Comparison of ENCODE assay signal across 8 cellular contexts in genomic region chr11:910589-911030, GRCh38. TPM values are rescaled to one million over a fixed set of nuclear protein-coding genes. Genes with fewer than 3 reads are reported as not detected.
DNase-seq lines count a peak whose midpoint lies in the region; ATAC-seq, FAIRE-seq and TF ChIP-seq lines count a peak whose summit lies in the region.

TSS of gene CHID1 (minus strand) at chr11:910810. CDS start at chr11:904816, 5,994 bp downstream.

- H3K27ac Mint-ChIP-seq in CD14-positive monocyte = peak within 1 kb of the TSS; percentile 69 to 92 (median 83)

- H3K23ac ChIP-seq in H1 (ENCODE audit: insufficient read length) (no peak within 1 kb of the TSS), mesendoderm (ENCODE audit: low read length) (peak within 1 kb of the TSS; percentile 57)

- H3K18ac ChIP-seq in H1 (ENCODE audit: extremely low read depth, low read length) (peak within 1 kb of the TSS; percentile 93), mesendoderm (ENCODE audit: low read length) (peak within 1 kb of the TSS; percentile 89)

- H2AK5ac ChIP-seq in H1 (ENCODE audit: low read depth, low read length) = no peak within 1 kb of the TSS
- H2AK5ac ChIP-seq in mesendoderm (ENCODE audit: low read length) = peak within 1 kb of the TSS; percentile 43

- peak within 1 kb of the TSS; percentile 85; the same call in 1 of the 2 replicates for H3K27ac ChIP-seq in H1 (ENCODE audit: low read depth, low read length)
- H3K27ac ChIP-seq in mesendoderm (ENCODE audit: low read depth, low read length) = peak within 1 kb of the TSS; percentile 92

- TF ChIP-seq POLR2A in H1 (IDR thresholded peaks at IDR 0.05; ENCODE audit: control extremely low read depth in 1 of 2, low read depth in 2 of 2, low read length in 2 of 2) = peak in 1 of 2 experiments; percentile 33; a peak in 2 of 3 replicates

- H3K36me3 Mint-ChIP-seq in CD14-positive monocyte = peaks cover 3 to 7% of the 10 kb centered on the region in 2 donors

- peak within 1 kb of the TSS; percentile 87; the same call in 1 of the 2 replicates for H2BK5ac ChIP-seq in H1 (ENCODE audit: low read depth, low read length)
- H2BK5ac ChIP-seq in mesendoderm (ENCODE audit: low read length) = peak within 1 kb of the TSS; percentile 41

- peak within 1 kb of the TSS; percentile 84 for H4K91ac ChIP-seq in H1 (replicated peaks; ENCODE audit: insufficient read length, low read length)

- no peak for TF ChIP-seq RAD21 in H1 (IDR thresholded peaks at IDR 0.05 in 1 of 2, conservative IDR thresholded peaks at IDR 0.05 in 1 of 2; ENCODE audit: low read depth in 2 of 2, low read length in 2 of 2)

- H4K8ac ChIP-seq in H1 (ENCODE audit: extremely low read depth, insufficient read depth, low read length) (peak within 1 kb of the TSS; percentile 94), mesendoderm (ENCODE audit: low read depth, low read length) (no peak within 1 kb of the TSS)

- H3K56ac ChIP-seq in H1 (replicated peaks; ENCODE audit: insufficient read length, low read depth, low read length) (peak within 1 kb of the TSS; percentile 87), mesendoderm (ENCODE audit: low read length) (peak within 1 kb of the TSS; percentile 99)

- peak within 1 kb of the TSS; percentile 91 for H3K4ac ChIP-seq in H1 (replicated peaks; ENCODE audit: insufficient read length, low read depth, low read length)
- peak within 1 kb of the TSS; percentile 38 for H3K4ac ChIP-seq in mesendoderm (ENCODE audit: low read depth, low read length)

- no peaks in the 10 kb centered on the region for H3K36me3 ChIP-seq in H1 (ENCODE audit: control insufficient read depth in 2 of 4, insufficient read depth in 4 of 4, low read length in 3 of 4)
- peaks cover 2% of the 10 kb centered on the region for H3K36me3 ChIP-seq in mesendoderm (ENCODE audit: control insufficient read depth, insufficient read depth, low read length)

- ATAC-seq in GM19438 (IDR thresholded peaks at IDR 0.05; ENCODE audit: low read depth, unreplicated experiment) = peak; percentile 93
- peak; percentile 88 for ATAC-seq in HG03571 (IDR thresholded peaks at IDR 0.05; ENCODE audit: unreplicated experiment)

- no peak for FAIRE-seq in H1 (lab: Jason Lieb, UNC)

- intact Hi-C loops in CD14-positive monocyte (cut with micrococcal nuclease) = no loop called here

- peak within 1 kb of the TSS; percentile 54 for H2BK120ac ChIP-seq in H1 (replicated peaks; ENCODE audit: low read depth, low read length)
- no peak within 1 kb of the TSS for H2BK120ac ChIP-seq in mesendoderm (ENCODE audit: low read depth, low read length)

- no peak within 1 kb of the TSS for H2BK20ac ChIP-seq in H1 (ENCODE audit: low read length)

- peaks cover 28% of the 10 kb centered on the region for H3K4me1 Mint-ChIP-seq in CD14-positive monocyte

- H3K4me3 ChIP-seq in H1 (ENCODE audit: extremely low read depth in 1 of 4, insufficient read depth in 2 of 4, low read depth in 3 of 4, low read length in 4 of 4) (peak within 1 kb of the TSS; percentile 69 to 97 (median 79)), mesendoderm (ENCODE audit: low read length) (peak within 1 kb of the TSS; percentile 90)

- H3K9ac ChIP-seq in H1 (replicated peaks in 1 of 4; ENCODE audit: extremely low read depth in 1 of 4, low read depth in 3 of 4, low read length in 3 of 4) (peak within 1 kb of the TSS; percentile 66 to 84 (median 73)), mesendoderm (ENCODE audit: low read length) (peak within 1 kb of the TSS; percentile 98)

- H4K5ac ChIP-seq in H1 (ENCODE audit: insufficient read length, low read depth, low read length) (peak within 1 kb of the TSS; percentile 94), mesendoderm (ENCODE audit: low read length) (peak within 1 kb of the TSS; percentile 85)

- no peak within 1 kb of the TSS for H3K14ac ChIP-seq in H1 (ENCODE audit: insufficient read length)

- no peak for TF ChIP-seq CTCF in CD14-positive monocyte (IDR thresholded peaks at IDR 0.05)
- peak in 1 of 3 experiments; percentile 18; a peak in 1 of 4 replicates for TF ChIP-seq CTCF in H1 (IDR thresholded peaks at IDR 0.05; ENCODE audit: control extremely low read depth in 1 of 3, insufficient read depth in 1 of 3, low read depth in 1 of 3, low read length in 3 of 3)

- H4K20me1 ChIP-seq in H1 (replicated peaks in 1 of 2; ENCODE audit: control insufficient read depth in 1 of 2, insufficient read depth in 2 of 2, low read length in 2 of 2) = peaks cover 0 to 5% of the 10 kb centered on the region in 2 experiments

- POLR2A ChIA-PET in activated CD8-positive, alpha-beta memory T cell treated with anti-CD3 and anti-CD28 coated beads for 36 hours (lab: Charles Lee) = interaction anchor here (1.3 to 2.1 kb wide), 2 partner anchors 67 to 78 kb away, joined by 3 to 8 read pairs; partner anchors contain the start of genes CD151 and TSPAN4
- POLR2A ChIA-PET in H1 (lab: Charles Lee; ENCODE audit: partially characterized antibody) = interaction anchor here (0.5 to 1.8 kb wide), 12 partner anchors 10 to 164 kb away, joined by 3 to 7 read pairs (median 3); partner anchors contain the start of gene TSPAN4

- H3K79me2 ChIP-seq in H1 (ENCODE audit: control insufficient read depth in 1 of 2, insufficient read depth in 2 of 2, low read length in 2 of 2) (peaks cover 0 to 36% of the 10 kb centered on the region in 2 experiments; a peak in 3 of 4 replicates), mesendoderm (ENCODE audit: control insufficient read depth, insufficient read depth, low read length) (peaks cover 24% of the 10 kb centered on the region)

- H2BK12ac ChIP-seq in H1 (ENCODE audit: low read depth, low read length) = peak within 1 kb of the TSS; percentile 75; the same call in 1 of the 2 replicates

- peaks cover 0 to 2% (median 0%) of the 10 kb centered on the region in 7 donors for H3K9me3 Mint-ChIP-seq in CD14-positive monocyte

- H3K4me2 ChIP-seq in H1 (ENCODE audit: insufficient read depth in 1 of 2, low read depth in 2 of 2, low read length in 2 of 2) (peak within 1 kb of the TSS; percentile 74 to 97), mesendoderm (ENCODE audit: low read length) (peak within 1 kb of the TSS; percentile 87)

- peaks cover 0 to 4% (median 1%) of the 10 kb centered on the region in 3 donors for H3K27me3 Mint-ChIP-seq in CD14-positive monocyte (ENCODE audit: low read depth in 3 of 3)

- no peaks in the 10 kb centered on the region for H3K9me3 ChIP-seq in H1 (ENCODE audit: insufficient read depth in 2 of 2, low read depth in 1 of 2, low read length in 1 of 2)

- H3K79me1 ChIP-seq in H1 (ENCODE audit: low read depth, low read length) (peaks cover 22% of the 10 kb centered on the region), mesendoderm (ENCODE audit: low read length) (peaks cover 17% of the 10 kb centered on the region)

- DNase-seq in CD14-positive monocyte (ENCODE audit: low spot score) (peak; percentile 65), NCI-H82 treated with DMSO at 0.1 percent for 48 hours (lab: John Stamatoyannopoulos, UW; ENCODE audit: unreplicated experiment) (peak; percentile 28), H1 (ENCODE audit: low read depth in 1 of 2, low spot score in 2 of 2) (peak; percentile 44 to 95), mesendoderm (peak; percentile 93)
- peak; percentile 59 for DNase-seq in stimulated activated CD8-positive, alpha-beta memory T cell treated with anti-CD3 and anti-CD28 coated beads, Interleukin-15, amount 100 ng/mL, for 1 hour (ENCODE audit: low read depth)

- H3K27me3 ChIP-seq in H1 (replicated peaks in 1 of 4; ENCODE audit: control insufficient read depth in 3 of 4, extremely low read depth in 1 of 4, insufficient read depth in 3 of 4, low read length in 3 of 4) = no peaks in the 10 kb centered on the region
- H3K27me3 ChIP-seq in mesendoderm (ENCODE audit: insufficient read depth, low read length, poor library complexity) = no peaks in the 10 kb centered on the region

- H3K4me1 ChIP-seq in H1 (replicated peaks in 1 of 4; ENCODE audit: control insufficient read depth in 3 of 4, insufficient read depth in 4 of 4, low read length in 3 of 4) = peaks cover 0 to 14% (median 6%) of the 10 kb centered on the region in 4 experiments; a peak in 6 of 7 replicates
- H3K4me1 ChIP-seq in mesendoderm (ENCODE audit: control insufficient read depth, low read depth, low read length) = peaks cover 2% of the 10 kb centered on the region

- CTCF ChIA-PET in activated CD8-positive, alpha-beta memory T cell treated with anti-CD3 and anti-CD28 coated beads for 36 hours (lab: Charles Lee) = interaction anchor here (0.6 to 1.9 kb wide), 3 partner anchors 13 to 162 kb away, joined by 3 to 5 read pairs (median 3); no protein-coding TSS in a partner anchor
- CTCF ChIA-PET in H1 (lab: Charles Lee; ENCODE audit: partially characterized antibody) = interaction anchor here (0.6 to 1.7 kb wide), 9 partner anchors 11 to 65 kb away, joined by 3 to 12 read pairs (median 4); no protein-coding TSS in a partner anchor

- no peak for TF ChIP-seq EP300 in H1 (IDR thresholded peaks at IDR 0.05; ENCODE audit: borderline replicate concordance in 1 of 2, low read depth in 2 of 2, low read length in 2 of 2)

- H3K4me3 Mint-ChIP-seq in CD14-positive monocyte = peak within 1 kb of the TSS; percentile 87 to 95

- H3K23me2 ChIP-seq in H1 (ENCODE audit: low read depth, low read length) = peaks cover 15% of the 10 kb centered on the region

- H2BK15ac ChIP-seq in H1 (ENCODE audit: low read length) (peak within 1 kb of the TSS; percentile 50; the same call in 1 of the 2 replicates), mesendoderm (replicated peaks; ENCODE audit: low read depth) (no peak within 1 kb of the TSS)

- H2AFZ ChIP-seq in H1 (ENCODE audit: low read length) = no peak within 1 kb of the TSS

- WGBS in H1 (ENCODE audit: extremely low coverage in 1 of 2, insufficient coverage in 1 of 2, insufficient read length in 1 of 2, insufficient replicate concordance in 2 of 2, low coverage in 1 of 2, low lambda C conversion rate in 2 of 2, missing lambda C conversion rate in 1 of 2), 2 experiments = 0% methylated on average over 13 of the region's 59 CpGs; no CpG with 5 or more reads in 1 of the 2 experiments
- WGBS in mesendoderm (ENCODE audit: extremely low coverage, insufficient coverage, low lambda C conversion rate) = no CpG with 5 or more reads among the region's 59 CpGs

TF ChIP-seq in H1, 55 proteins besides CTCF, POLR2A, EP300 and RAD21 (continues in another document):
- TF ChIP-seq RXRA (IDR thresholded peaks at IDR 0.05; ENCODE audit: insufficient read depth, low read depth, low read length) = no peak

RNA-seq across cellular contexts. Expression of gene CHID1, which starts in this region (rescaled TPM):
- 10 to 100 TPM; 45.0 to 45.4 TPM for polyA plus RNA-seq in CD14-positive monocyte
- total RNA-seq in activated CD8-positive, alpha-beta memory T cell treated with anti-CD3 and anti-CD28 coated beads for 36 hours = 10 to 100 TPM; 96.5 to 99.0 TPM
- 78.9 and 81.2 TPM in 2 replicates for total RNA-seq in H1 (2021; fragmentation: NEBNext Ultra II Directional; extraction: Animal tissue kit (Norgen Biotek cat#: 25700))
- polyA plus RNA-seq in H1 (2011; rRNA removed) = 88.5 and 114 TPM in 2 replicates
- polyA plus RNA-seq in H1 (2011; cell fraction: cytosol; rRNA removed) = 102 TPM
- 115 TPM for polyA plus RNA-seq in H1 (2011; cell fraction: nucleus; rRNA removed)
- 55.8 to 87.0 TPM (median 82.0 TPM) in 4 replicates for polyA plus RNA-seq in H1 (2012, experiment 1 of 2)
- polyA plus RNA-seq in H1 (2012, experiment 2 of 2) = 82.1 TPM
- polyA plus RNA-seq in H1 (2013, experiment 1 of 2) = 76.3 TPM
- 80.1 TPM for polyA plus RNA-seq in H1 (2013, experiment 2 of 2)
- 59.6 and 70.2 TPM in 2 replicates for polyA minus RNA-seq in H1 (2011; rRNA and poly(A)+ RNA removed)
- polyA minus RNA-seq in H1 (2011; cell fraction: cytosol; rRNA and poly(A)+ RNA removed) = 49.1 TPM
- 52.7 TPM for polyA minus RNA-seq in H1 (2011; cell fraction: nucleus; rRNA and poly(A)+ RNA removed)
- 43.2 TPM for polyA plus RNA-seq in mesendoderm (2013, experiment 1 of 2)
- polyA plus RNA-seq in mesendoderm (2013, experiment 2 of 2) = 41.3 TPM

Comparison
In these comparisons a context has a peak if more than half of its experiments do, and no peak if none do; other contexts are left out.
1. Peak in every context shown above with its lines: DNase-seq, ATAC-seq, H3K4me3 ChIP-seq and H3K27ac ChIP-seq.
2. DNase-seq: peak in every context shown above with its lines; median percentile 93 in mesendoderm; 70 in H1; 65 in CD14-positive monocyte; 59 in stimulated activated CD8-positive, alpha-beta memory T cell treated with anti-CD3 and anti-CD28 coated beads, Interleukin-15, amount 100 ng/mL, for 1 hour; 28 in NCI-H82 treated with DMSO at 0.1 percent for 48 hours.